21 cellular contexts compared by ENCODE assay signal in the genomic region with DNA sequence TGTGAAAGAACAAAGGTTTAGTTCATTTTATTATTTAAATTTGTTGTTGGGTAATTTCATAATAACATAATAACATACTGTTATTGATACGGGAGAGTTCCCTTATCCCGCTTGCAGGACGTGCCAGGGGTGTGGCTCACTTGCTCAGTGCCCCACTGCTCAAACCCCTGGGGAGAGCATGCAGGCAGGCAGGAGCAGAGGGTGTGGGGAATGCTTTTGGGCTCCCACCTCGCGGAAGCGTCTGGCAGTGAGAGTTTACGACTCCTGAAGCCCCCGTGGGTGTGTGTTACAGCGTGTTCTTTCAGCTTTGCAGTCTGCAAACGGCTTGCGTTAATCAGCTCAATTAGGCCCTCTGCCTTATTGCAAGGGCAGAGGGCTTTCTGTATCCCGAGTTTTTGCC.
"Had no signal": no experiment of that assay in that cellular context is flagged by ENCODE, and none has a peak within 500 bp of the region (broad histone marks: within the 10 kb centered on the region; RNA-seq: fewer than 3 reads in every experiment).

No MANE protein-coding gene starts in this region.

- H3K36me3 ChIP-seq: neutrophil, spleen, tibial artery, upper lobe of left lung, uterus had no signal

- H3K4me1 ChIP-seq: foreskin keratinocyte, spleen, tibial artery, upper lobe of left lung, uterus had no signal

- ATAC-seq: foreskin keratinocyte; left colon; left ventricle myocardium superior; sciatic nerve; stimulated activated memory B cell treated with anti-CD40 and anti-IgM and Interleukin-4, amounts not matched to agents 10 μg/mL and 1 μg/mL and 100 μg/mL, for 72 hours had no signal

- H3K4me1 Mint-ChIP-seq: naive B cell; stimulated activated memory B cell treated with anti-CD40 and anti-IgM and Interleukin-4, amounts not matched to agents 10 μg/mL and 1 μg/mL and 100 μg/mL, for 72 hours had no signal

- H3K4me3 Mint-ChIP-seq: naive B cell; stimulated activated memory B cell treated with anti-CD40 and anti-IgM and Interleukin-4, amounts not matched to agents 10 μg/mL and 1 μg/mL and 100 μg/mL, for 72 hours; stimulated activated naive CD8-positive, alpha-beta T cell treated with anti-CD3 and anti-CD28 coated beads, Interleukin-15, Interleukin-2, amounts not matched to agents 100 ng/mL and 50 ng/mL, for 24 hours had no signal

- H3K36me3 Mint-ChIP-seq: naive B cell; stimulated activated memory B cell treated with anti-CD40 and anti-IgM and Interleukin-4, amounts not matched to agents 10 μg/mL and 1 μg/mL and 100 μg/mL, for 72 hours had no signal

- H3K27ac ChIP-seq: foreskin keratinocyte, hepatocyte, neutrophil, spleen, tibial artery, upper lobe of left lung, uterus had no signal

- H3K4me2 ChIP-seq: hepatocyte had no signal

- H3K79me2 ChIP-seq: hepatocyte had no signal

- H2AFZ ChIP-seq: hepatocyte had no signal

- H3K4me3 ChIP-seq: hepatocyte, lung, spleen, tibial artery, upper lobe of left lung, uterus had no signal

- H3K9me3 ChIP-seq: neutrophil, spleen, tibial artery, upper lobe of left lung, uterus had no signal

- H3K27me3 Mint-ChIP-seq: naive B cell; stimulated activated memory B cell treated with anti-CD40 and anti-IgM and Interleukin-4, amounts not matched to agents 10 μg/mL and 1 μg/mL and 100 μg/mL, for 72 hours; stimulated activated naive CD8-positive, alpha-beta T cell treated with anti-CD3 and anti-CD28 coated beads, Interleukin-15, Interleukin-2, amounts not matched to agents 100 ng/mL and 50 ng/mL, for 24 hours had no signal

- H3K27me3 ChIP-seq: foreskin keratinocyte, hepatocyte, neutrophil, spleen, tibial artery, upper lobe of left lung, uterus had no signal

- DNase-seq: dermis blood vessel endothelial cell; erythroblast; foreskin keratinocyte; head of caudate nucleus; left colon; left ventricle myocardium superior; mesendoderm; naive B cell; spleen; stimulated activated CD4-positive, alpha-beta T cell treated with anti-CD3 and anti-CD28 coated beads, Interleukin-15, amount 100 ng/mL, for 24 hours; stimulated activated CD4-positive, alpha-beta T cell treated with anti-CD3 and anti-CD28 coated beads, Interleukin-1b, Interleukin-23, amount 100 ng/mL, for 48 hours; stimulated activated CD4-positive, alpha-beta T cell treated with anti-CD3 and anti-CD28 coated beads, Interleukin-4, amount 100 ng/mL, for 24 hours; tibial artery; uterus had no signal

- H3K27ac Mint-ChIP-seq: naive B cell; stimulated activated memory B cell treated with anti-CD40 and anti-IgM and Interleukin-4, amounts not matched to agents 10 μg/mL and 1 μg/mL and 100 μg/mL, for 72 hours; stimulated activated naive CD8-positive, alpha-beta T cell treated with anti-CD3 and anti-CD28 coated beads, Interleukin-15, Interleukin-2, amounts not matched to agents 100 ng/mL and 50 ng/mL, for 24 hours had no signal
